Comparison of ENCODE assay signal across 30 cellular contexts in the genomic region with DNA sequence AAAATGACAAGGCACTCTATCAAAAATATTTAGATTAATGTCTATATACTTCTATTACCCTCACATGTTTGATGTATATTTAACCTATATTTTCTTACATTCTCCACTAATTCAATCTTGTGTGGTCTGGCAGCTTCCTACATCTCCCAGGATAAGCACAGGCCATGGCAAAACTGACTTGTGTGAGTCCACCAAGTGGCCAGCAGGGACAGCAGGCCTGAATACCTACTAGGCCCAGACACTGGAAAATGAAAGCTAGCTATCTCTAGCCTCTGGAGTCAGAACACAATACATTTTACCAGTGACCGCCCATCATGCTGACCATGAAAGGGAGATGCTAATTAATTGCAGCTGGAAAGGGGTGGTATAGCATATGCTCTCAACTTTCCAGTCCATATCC.
A peak's percentile ranks its signal among the peaks of the same experiment; 100 is the strongest.
DNase-seq lines count a peak whose midpoint lies in the region; ATAC-seq and TF ChIP-seq lines count a peak whose summit lies in the region.
"Had no signal": no experiment of that assay in that cellular context is flagged by ENCODE, and none has a peak within 500 bp of the region (broad histone marks: within the 10 kb centered on the region; RNA-seq: fewer than 3 reads in every experiment).

No MANE protein-coding gene starts in this region.

- ATAC-seq in GM21619 (IDR thresholded peaks at IDR 0.05; ENCODE audit: unreplicated experiment): no peak
- ATAC-seq: activated CD8-positive, alpha-beta T cell treated with anti-CD3 and anti-CD28 coated beads for 36 hours; activated T-helper 17 cell treated with anti-CD3 and anti-CD28 coated beads, Interleukin-2, amount 50 U/mL, for 72 hours; HCT116; Panc1; pancreas had no signal

- no peak for TF ChIP-seq CTCF in AG10803 (conservative IDR thresholded peaks at IDR 0.05; ENCODE audit: low read length)

- no peak overlapping the region for H3K4me3 ChIP-seq in AG10803 (ENCODE audit: low read length)
- H3K4me3 ChIP-seq in H7 (ENCODE audit: insufficient read depth, low read depth, low read length): no peak overlapping the region
- H3K4me3 ChIP-seq: lung, pancreas, right atrium auricular region, spleen, transverse colon had no signal

- DNase-seq in AG10803 (ENCODE audit: low read depth): peak; percentile 0
- peak; percentile 4 for DNase-seq in H7
- peak; percentile 10 for DNase-seq in SK-N-DZ (ENCODE audit: low spot score)
- peak; percentile 25 for DNase-seq in iPS-NIHi7 (ENCODE audit: extremely low spot score)
- DNase-seq in NCI-H2196 treated with DMSO at 0.1 percent for 48 hours (lab: John Stamatoyannopoulos, UW; ENCODE audit: unreplicated experiment): no peak
- DNase-seq in GDM1 (lab: John Stamatoyannopoulos, UW): no peak
- no peak for DNase-seq in stimulated activated CD4-positive, alpha-beta T cell treated with anti-CD3 and anti-CD28 coated beads, Interleukin-4, amount 100 ng/mL, for 1 hour
- DNase-seq: ACHN; activated CD4-positive, alpha-beta T cell treated with anti-CD3 and anti-CD28 coated beads for 1 hour; activated CD8-positive, alpha-beta T cell treated with anti-CD3 and anti-CD28 coated beads for 36 hours; C1 segment of cervical spinal cord; COR-L47; DMS79 treated with DMSO at 0.1 percent for 48 hours; Karpas-422; kidney glomerular epithelial cell; NCI-H1694 treated with DMSO at 0.1 percent for 48 hours; NCI-H524 treated with DMSO at 0.1 percent for 48 hours; nephron progenitor cell; pancreas; SIG-M5; spleen; T-helper 1 cell; transverse colon had no signal

- no peaks in the 10 kb centered on the region for H3K36me3 ChIP-seq in H7 (replicated peaks; ENCODE audit: control insufficient read depth, insufficient read depth, low read length)
- H3K36me3 ChIP-seq: breast epithelium, pancreas, right atrium auricular region, spleen, transverse colon had no signal

- H3K27me3 ChIP-seq in H7 (ENCODE audit: control insufficient read depth, insufficient read depth, low read length): no peaks in the 10 kb centered on the region
- H3K27me3 ChIP-seq: breast epithelium, transverse colon had no signal

Comparison
In these comparisons a context has a peak if more than half of its experiments do, and no peak if none do; other contexts are left out.
1. DNase-seq: peak in AG10803 (single experiment), H7 (single experiment), SK-N-DZ (single experiment) and iPS-NIHi7 (single experiment); none in NCI-H2196 treated with DMSO at 0.1 percent for 48 hours (single experiment), GDM1 (single experiment) and stimulated activated CD4-positive, alpha-beta T cell treated with anti-CD3 and anti-CD28 coated beads, Interleukin-4, amount 100 ng/mL, for 1 hour (single experiment).